ENCODE assay signal across 8 cellular contexts in genomic region chr4:121252224-121252806, GRCh38.
DNase-seq lines count a peak whose midpoint lies in the region; ATAC-seq, FAIRE-seq and TF ChIP-seq lines count a peak whose summit lies in the region.

No MANE protein-coding gene starts in this region.

- no peak overlapping the region for H3K27ac ChIP-seq in keratinocyte (ENCODE audit: control insufficient read depth, insufficient read depth, low read length)

- H3K4me2 ChIP-seq in keratinocyte (ENCODE audit: control insufficient read depth, extremely low read depth, insufficient read depth, low read depth, low read length), result no peak overlapping the region

- H3K4me1 ChIP-seq in keratinocyte (ENCODE audit: control insufficient read depth, extremely low read depth, insufficient read depth, low read length), result peaks cover 12% of the 10 kb centered on the region

- ATAC-seq in GM21737 (IDR thresholded peaks at IDR 0.05; ENCODE audit: unreplicated experiment), result peak; percentile 37

- H3K9me3 ChIP-seq in keratinocyte (ENCODE audit: control insufficient read depth, low read depth, low read length), result no peaks in the 10 kb centered on the region

- no peak overlapping the region for H3K9ac ChIP-seq in keratinocyte (ENCODE audit: control insufficient read depth, extremely low read depth, insufficient read depth, low read length)

- no peak overlapping the region for H2AFZ ChIP-seq in keratinocyte (ENCODE audit: control insufficient read depth, low read length)

- no peaks in the 10 kb centered on the region for H3K9me1 ChIP-seq in keratinocyte (ENCODE audit: control insufficient read depth, extremely low read depth, insufficient read depth, low read length)

- dilution Hi-C loops in keratinocyte (cut with MboI; ENCODE audit: extremely low pct_ligation_motif_present, low sequenced_read_pairs), result no loop called here

- no peaks in the 10 kb centered on the region for H3K36me3 ChIP-seq in bronchial epithelial cell (ENCODE audit: control insufficient read depth, insufficient read depth, low read length)
- H3K36me3 ChIP-seq in keratinocyte (ENCODE audit: control insufficient read depth in 2 of 2, extremely low read depth in 1 of 2, insufficient read depth in 2 of 2, low read length in 2 of 2), result no peaks in the 10 kb centered on the region

- FAIRE-seq in D721Med (lab: Jason Lieb, UNC), result peak; percentile 96
- no peak for FAIRE-seq in bronchial epithelial cell (lab: Jason Lieb, UNC)
- FAIRE-seq in keratinocyte (lab: Jason Lieb, UNC), result peak; percentile 98

- H3K79me2 ChIP-seq in keratinocyte (ENCODE audit: control insufficient read depth, insufficient read depth, low read length), result no peaks in the 10 kb centered on the region

- no peaks in the 10 kb centered on the region for H3K27me3 ChIP-seq in bronchial epithelial cell (ENCODE audit: control insufficient read depth, insufficient read depth, low read length)
- no peaks in the 10 kb centered on the region for H3K27me3 ChIP-seq in keratinocyte (ENCODE audit: control insufficient read depth, extremely low read depth, insufficient read depth, low read length)

- H4K20me1 ChIP-seq in keratinocyte (ENCODE audit: control insufficient read depth, extremely low read depth, insufficient read depth, low read length), result no peaks in the 10 kb centered on the region

- TF ChIP-seq CTCF in D721Med (IDR thresholded peaks at IDR 0.05; ENCODE audit: insufficient read depth, missing control alignments) (peak; percentile 95), bronchial epithelial cell (IDR thresholded peaks at IDR 0.05; ENCODE audit: insufficient read depth, low read length, severe bottlenecking) (peak; percentile 83), keratinocyte (optimal IDR thresholded peaks at IDR 0.05 in 1 of 3, IDR thresholded peaks at IDR 0.05 in 1 of 3, conservative IDR thresholded peaks at IDR 0.05 in 1 of 3; ENCODE audit: extremely low read depth in 1 of 3, insufficient read depth in 2 of 3, low read length in 3 of 3) (peak; percentile 79 to 86 (median 85))

- H3K4me3 ChIP-seq in bronchial epithelial cell (ENCODE audit: low read depth, low read length) (no peak overlapping the region), keratinocyte (ENCODE audit: control insufficient read depth in 2 of 3, extremely low read depth in 1 of 3, insufficient read depth in 2 of 3, low read depth in 1 of 3, low read length in 3 of 3) (no peak overlapping the region)

- DNase-seq in D721Med (ENCODE audit: insufficient read length, low spot score), result peak; percentile 35
- DNase-seq in NCI-H1105 treated with DMSO at 0.1 percent for 48 hours (lab: John Stamatoyannopoulos, UW), result peak; percentile 29
- DNase-seq in UCSD-AML1 (lab: John Stamatoyannopoulos, UW; ENCODE audit: unreplicated experiment), result peak; percentile 52
- DNase-seq in bronchial epithelial cell (ENCODE audit: low read depth), result peak; percentile 59
- DNase-seq in keratinocyte (ENCODE audit: low read depth, low spot score), result peak; percentile 30
- peak; percentile 39 for DNase-seq in stimulated activated CD4-positive, alpha-beta T cell treated with anti-CD3 and anti-CD28 coated beads, Interleukin-1b, Interleukin-23, amount 100 ng/mL, for 48 hours
- no peak for DNase-seq in mesenteric fat pad (ENCODE audit: low spot score)
